8 cellular contexts compared by ENCODE assay signal in the genomic region with DNA sequence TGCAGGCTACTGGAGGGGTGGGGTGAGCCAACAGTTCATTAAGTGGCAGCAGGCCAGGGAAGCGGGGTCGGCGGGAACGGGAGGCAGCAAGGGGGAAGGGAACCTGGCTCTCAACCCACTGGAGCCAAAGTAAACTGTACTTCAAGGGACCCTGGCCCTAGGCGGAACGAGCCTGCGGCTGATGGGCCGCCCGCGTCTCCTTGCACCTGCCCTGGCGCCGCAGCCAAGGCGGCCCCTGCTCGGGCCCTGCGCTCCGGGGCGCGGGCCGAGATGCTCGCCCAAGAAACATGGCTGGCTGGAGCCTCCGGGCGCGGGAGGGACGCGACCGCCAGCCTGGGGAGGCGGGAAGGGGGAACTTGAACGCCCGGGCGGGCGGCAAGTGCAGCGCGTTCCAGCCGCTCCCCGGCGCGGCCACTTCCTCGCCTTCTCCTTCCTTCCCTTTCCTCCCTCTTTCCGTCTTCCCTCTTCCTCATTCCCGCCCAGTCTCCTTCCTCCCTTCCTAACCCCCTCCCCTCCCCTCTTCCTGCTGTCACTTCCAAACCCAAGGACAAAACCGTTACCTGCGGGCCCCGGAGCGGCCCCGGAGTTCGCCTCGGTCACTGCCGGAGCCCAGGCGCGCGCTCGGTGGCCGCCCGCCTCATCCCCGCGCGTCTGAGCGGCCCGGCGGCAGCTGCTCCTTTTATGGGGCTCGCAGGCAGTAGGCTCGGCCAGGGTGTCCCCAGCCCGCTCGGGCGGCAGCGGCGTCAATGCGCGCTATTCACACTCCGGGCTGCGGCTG.
A peak's percentile ranks its signal among the peaks of the same experiment; 100 is the strongest.
DNase-seq lines count a peak whose midpoint lies in the region; ATAC-seq and TF ChIP-seq lines count a peak whose summit lies in the region.

No MANE protein-coding gene starts in this region.

- H3K4me1 ChIP-seq in gastrocnemius medialis = peaks cover 7 to 9% of the 10 kb centered on the region in 2 donors

- H3K9me3 ChIP-seq in iPS-18c (ENCODE audit: control insufficient read depth, insufficient read depth, low read length) (no peaks in the 10 kb centered on the region), gastrocnemius medialis (no peaks in the 10 kb centered on the region)

- H3K27me3 Mint-ChIP-seq in brain = no peaks in the 10 kb centered on the region

- no peak for TF ChIP-seq CTCF in brain (conservative IDR thresholded peaks at IDR 0.05)
- TF ChIP-seq CTCF in gastrocnemius medialis (IDR thresholded peaks at IDR 0.05 in 4 of 5, conservative IDR thresholded peaks at IDR 0.05 in 1 of 5) = no peak

- intact Hi-C loops in gastrocnemius medialis (cut with DNase I; ENCODE audit: low total_unique reads) = no loop called here

- no peaks in the 10 kb centered on the region for H3K27me3 ChIP-seq in gastrocnemius medialis

- H3K4me3 ChIP-seq in iPS-18c (ENCODE audit: insufficient read depth, low read depth, low read length) (peak overlapping the region; percentile 67), gastrocnemius medialis (peak overlapping the region; percentile 64 to 78 (median 70))

- ATAC-seq in gastrocnemius medialis = peak; percentile 46 to 52
- ATAC-seq in HG03159 (IDR thresholded peaks at IDR 0.05; ENCODE audit: unreplicated experiment) = no peak
- ATAC-seq in GM19395 (IDR thresholded peaks at IDR 0.05; ENCODE audit: unreplicated experiment) = no peak
- ATAC-seq in GM21825 (IDR thresholded peaks at IDR 0.05; ENCODE audit: unreplicated experiment) = no peak

- no peaks in the 10 kb centered on the region for H3K9me3 Mint-ChIP-seq in brain

- TF ChIP-seq POLR2A in gastrocnemius medialis (IDR thresholded peaks at IDR 0.05) = no peak

- H3K27ac ChIP-seq in gastrocnemius medialis = peak overlapping the region in 2 of 4 donors; percentile 19 to 32

- H3K36me3 ChIP-seq in gastrocnemius medialis = no peaks in the 10 kb centered on the region

- peaks cover 84% of the 10 kb centered on the region for H3K4me1 Mint-ChIP-seq in brain

- peak overlapping the region; percentile 80 to 91 (median 90) for H3K4me3 Mint-ChIP-seq in brain

- in situ Hi-C loops in gastrocnemius medialis (cut with MboI; ENCODE audit: low sequenced_read_pairs in 4 of 4) = no loop called here

- peaks cover 10% of the 10 kb centered on the region for H3K36me3 Mint-ChIP-seq in brain

- peak; percentile 12 for DNase-seq in ELR (ENCODE audit: low read depth)
- no peak for DNase-seq in gastrocnemius medialis
- DNase-seq in NCI-H1436 (lab: John Stamatoyannopoulos, UW) = no peak

- H3K27ac Mint-ChIP-seq in brain = peak overlapping the region; percentile 34 to 85 (median 82)

Comparison
In these comparisons a context has a peak if more than half of its experiments do, and no peak if none do; other contexts are left out.
1. ATAC-seq: peak in gastrocnemius medialis (2 of 2); none in HG03159 (single experiment), GM19395 (single experiment) and GM21825 (single experiment).